Comparison of ENCODE assay signal across 8 cellular contexts in the genomic region with DNA sequence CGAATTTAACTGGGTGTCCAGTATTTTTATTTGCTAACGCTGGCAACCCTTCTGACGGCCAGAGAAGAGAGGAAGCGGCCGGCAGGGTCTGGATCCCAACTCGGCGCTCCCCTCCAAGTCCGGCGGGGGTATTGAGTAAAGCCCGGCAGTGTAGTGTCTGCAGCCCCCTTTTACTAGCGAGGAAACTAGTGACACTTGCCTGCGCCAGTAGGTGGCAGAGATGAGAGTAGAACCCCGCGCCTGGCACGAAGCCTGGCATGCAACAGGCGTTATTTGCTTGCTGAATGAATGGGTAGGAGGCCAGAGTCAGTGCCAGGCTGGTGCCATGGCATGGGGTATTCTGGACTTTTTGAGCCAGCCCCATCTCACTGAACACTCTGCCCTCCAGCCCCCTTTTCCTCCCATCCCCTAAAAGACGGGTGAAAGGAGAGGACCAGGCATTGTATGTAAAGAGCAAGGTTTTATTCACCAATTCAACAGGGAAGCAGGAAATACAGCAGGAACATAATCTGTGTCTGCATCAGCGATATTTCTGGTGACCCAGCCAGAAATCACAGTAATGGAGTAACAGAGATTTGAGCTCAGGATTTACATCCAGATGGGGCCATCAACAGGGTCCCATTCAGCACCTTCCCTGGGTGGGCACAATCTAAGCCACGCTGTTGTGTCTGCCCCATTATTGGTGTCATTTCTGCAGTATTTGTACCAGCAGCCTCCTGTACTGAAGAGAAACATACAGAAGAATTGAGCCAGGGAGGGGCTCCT. TPM values are rescaled to one million over a fixed set of nuclear protein-coding genes. Genes with fewer than 3 reads are reported as not detected.
DNase-seq lines count a peak whose midpoint lies in the region; ATAC-seq, FAIRE-seq and TF ChIP-seq lines count a peak whose summit lies in the region.

No MANE protein-coding gene starts in this region.

- peak overlapping the region; percentile 91 for H2AFZ ChIP-seq in keratinocyte (ENCODE audit: control insufficient read depth, low read length)

- no peaks in the 10 kb centered on the region for H3K9me1 ChIP-seq in keratinocyte (ENCODE audit: control insufficient read depth, extremely low read depth, insufficient read depth, low read length)

- no peaks in the 10 kb centered on the region for H3K27me3 Mint-ChIP-seq in central memory CD8-positive, alpha-beta T cell

- H3K4me2 ChIP-seq in keratinocyte (ENCODE audit: control insufficient read depth, extremely low read depth, insufficient read depth, low read depth, low read length), result peak overlapping the region; percentile 67

- peaks cover 28% of the 10 kb centered on the region for H3K4me1 ChIP-seq in keratinocyte (ENCODE audit: control insufficient read depth, extremely low read depth, insufficient read depth, low read length)

- peaks cover 51% of the 10 kb centered on the region for H3K4me1 Mint-ChIP-seq in central memory CD8-positive, alpha-beta T cell

- peak overlapping the region; percentile 94 for H3K9ac ChIP-seq in keratinocyte (ENCODE audit: control insufficient read depth, extremely low read depth, insufficient read depth, low read length)

- H3K27me3 ChIP-seq in keratinocyte (ENCODE audit: control insufficient read depth, extremely low read depth, insufficient read depth, low read length), result no peaks in the 10 kb centered on the region

- H3K79me2 ChIP-seq in keratinocyte (ENCODE audit: control insufficient read depth, insufficient read depth, low read length), result peaks cover 23% of the 10 kb centered on the region

- H3K4me3 Mint-ChIP-seq in central memory CD8-positive, alpha-beta T cell, result peak overlapping the region; percentile 90

- ATAC-seq in HG03025 (IDR thresholded peaks at IDR 0.05; ENCODE audit: low FRiP score, unreplicated experiment), result peak; percentile 34
- peak; percentile 53 for ATAC-seq in central memory CD8-positive, alpha-beta T cell (replicated peaks; ENCODE audit: extremely low read depth, poor library complexity, severe bottlenecking)
- no peak for ATAC-seq in GM19328 (IDR thresholded peaks at IDR 0.05; ENCODE audit: unreplicated experiment)

- H3K36me3 ChIP-seq in keratinocyte (ENCODE audit: control insufficient read depth in 2 of 2, extremely low read depth in 1 of 2, insufficient read depth in 2 of 2, low read length in 2 of 2), result peaks cover 6 to 7% of the 10 kb centered on the region in 2 experiments

- peak overlapping the region; percentile 85 to 98 (median 95) for H3K4me3 ChIP-seq in keratinocyte (ENCODE audit: control insufficient read depth in 2 of 3, extremely low read depth in 1 of 3, insufficient read depth in 2 of 3, low read depth in 1 of 3, low read length in 3 of 3)

- no peak for FAIRE-seq in keratinocyte (lab: Jason Lieb, UNC)

- H3K9me3 ChIP-seq in keratinocyte (ENCODE audit: control insufficient read depth, low read depth, low read length), result no peaks in the 10 kb centered on the region

- no peaks in the 10 kb centered on the region for H4K20me1 ChIP-seq in keratinocyte (ENCODE audit: control insufficient read depth, extremely low read depth, insufficient read depth, low read length)

- peak; percentile 60 to 89 (median 72) for TF ChIP-seq CTCF in keratinocyte (optimal IDR thresholded peaks at IDR 0.05 in 1 of 3, IDR thresholded peaks at IDR 0.05 in 1 of 3, conservative IDR thresholded peaks at IDR 0.05 in 1 of 3; ENCODE audit: extremely low read depth in 1 of 3, insufficient read depth in 2 of 3, low read length in 3 of 3)

- DNase-seq in DMS53 (lab: John Stamatoyannopoulos, UW) (peak; percentile 87), NCI-H345 (lab: John Stamatoyannopoulos, UW) (peak; percentile 72), keratinocyte (ENCODE audit: low read depth, low spot score) (no peak)
- peak; percentile 71 for DNase-seq in activated CD4-positive, CD25-positive, alpha-beta regulatory T cell treated with anti-CD3 and anti-CD28 coated beads, Interleukin-2, amount 50 U/mL, for 72 hours
- DNase-seq in central memory CD8-positive, alpha-beta T cell (ENCODE audit: low spot score in 2 of 2), result peak; percentile 48 to 59
- DNase-seq in stimulated activated CD4-positive, alpha-beta T cell treated with anti-CD3 and anti-CD28 coated beads, Interleukin-12 subunit alpha, Interleukin-12 subunit beta, amount 100 ng/mL, for 48 hours (ENCODE audit: low read depth in 2 of 3, low spot score in 1 of 3), result peak; percentile 65 to 73 (median 68)

- H3K9me3 Mint-ChIP-seq in central memory CD8-positive, alpha-beta T cell, result no peaks in the 10 kb centered on the region

- dilution Hi-C loops in keratinocyte (cut with MboI; ENCODE audit: extremely low pct_ligation_motif_present, low sequenced_read_pairs), result no loop called here

- peaks cover 22% of the 10 kb centered on the region for H3K36me3 Mint-ChIP-seq in central memory CD8-positive, alpha-beta T cell (ENCODE audit: insufficient read depth)

- H3K27ac Mint-ChIP-seq in central memory CD8-positive, alpha-beta T cell (ENCODE audit: low read depth), result peak overlapping the region; percentile 92

- peak overlapping the region; percentile 89 for H3K27ac ChIP-seq in keratinocyte (ENCODE audit: control insufficient read depth, insufficient read depth, low read length)

RNA-seq across cellular contexts. Expression of gene WDR73, which starts 0.8 kb away (rescaled TPM):
- 23.5 to 24.2 TPM (median 23.6 TPM) in 3 replicates for polyA plus RNA-seq in keratinocyte
- 3.8 TPM for polyA plus RNA-seq in keratinocyte (2011; ENCODE audit: low read depth)
- polyA plus RNA-seq in keratinocyte (2011; cell fraction: cytosol; rRNA removed), result 11.9 and 13.0 TPM in 2 replicates
- 39.9 and 48.7 TPM in 2 replicates for polyA plus RNA-seq in keratinocyte (2011; cell fraction: nucleus; rRNA removed)
- 15.2 and 19.3 TPM in 2 replicates for polyA plus RNA-seq in keratinocyte (2012; ENCODE audit: low replicate concordance)
- 22.7 to 34.6 TPM (median 24.5 TPM) in 3 replicates for polyA minus RNA-seq in keratinocyte
- 11.1 TPM for polyA minus RNA-seq in keratinocyte (2011; cell fraction: cytosol; rRNA and poly(A)+ RNA removed)
- polyA minus RNA-seq in keratinocyte (2011; cell fraction: nucleus; rRNA and poly(A)+ RNA removed), result 8.7 and 12.2 TPM in 2 replicates

RNA-seq across cellular contexts. Expression of gene NMB, which starts 3.1 kb away (rescaled TPM):
- 2.8 to 4.1 TPM (median 3.9 TPM) in 3 replicates for polyA plus RNA-seq in keratinocyte
- 0.36 TPM for polyA plus RNA-seq in keratinocyte (2011; ENCODE audit: low read depth)
- 2.8 and 3.8 TPM in 2 replicates for polyA plus RNA-seq in keratinocyte (2011; cell fraction: cytosol; rRNA removed)
- 1.2 and 1.3 TPM in 2 replicates for polyA plus RNA-seq in keratinocyte (2011; cell fraction: nucleus; rRNA removed)
- 1.9 and 6.2 TPM in 2 replicates for polyA plus RNA-seq in keratinocyte (2012; ENCODE audit: low replicate concordance)
- polyA minus RNA-seq in keratinocyte, result 0.29 to 1.4 TPM (median 0.66 TPM) in 3 replicates
- 2.7 TPM for polyA minus RNA-seq in keratinocyte (2011; cell fraction: cytosol; rRNA and poly(A)+ RNA removed)
- 0.95 and 1.1 TPM in 2 replicates for polyA minus RNA-seq in keratinocyte (2011; cell fraction: nucleus; rRNA and poly(A)+ RNA removed)

RNA-seq across cellular contexts. Expression of gene ZSCAN2, which starts 54.1 kb away (rescaled TPM):
- polyA plus RNA-seq in keratinocyte, result 3.7 to 4.6 TPM (median 3.7 TPM) in 3 replicates
- polyA plus RNA-seq in keratinocyte (2011; ENCODE audit: low read depth), result 1.6 TPM
- 2.6 and 3.0 TPM in 2 replicates for polyA plus RNA-seq in keratinocyte (2011; cell fraction: cytosol; rRNA removed)
- polyA plus RNA-seq in keratinocyte (2011; cell fraction: nucleus; rRNA removed), result 3.8 and 4.8 TPM in 2 replicates
- polyA plus RNA-seq in keratinocyte (2012; ENCODE audit: low replicate concordance), result 1.1 and 3.4 TPM in 2 replicates
- polyA minus RNA-seq in keratinocyte, result 1.0 to 3.4 TPM (median 2.7 TPM) in 3 replicates
- 1.7 TPM for polyA minus RNA-seq in keratinocyte (2011; cell fraction: cytosol; rRNA and poly(A)+ RNA removed)
- polyA minus RNA-seq in keratinocyte (2011; cell fraction: nucleus; rRNA and poly(A)+ RNA removed), result 3.3 and 3.4 TPM in 2 replicates
